1 cellular context compared by ENCODE assay signal in genomic region chr11:65961267-65962135, GRCh38.
TF ChIP-seq lines count a peak whose summit lies in the region.

Gene SART1 (plus strand): TSS chr11:65961734. CDS start chr11:65961781, 47 bp downstream.

TF ChIP-seq in K562, 482 proteins besides CTCF, POLR2A, EP300 and RAD21 (continued from another document and continues in another):
- TF ChIP-seq, protein P1, sequence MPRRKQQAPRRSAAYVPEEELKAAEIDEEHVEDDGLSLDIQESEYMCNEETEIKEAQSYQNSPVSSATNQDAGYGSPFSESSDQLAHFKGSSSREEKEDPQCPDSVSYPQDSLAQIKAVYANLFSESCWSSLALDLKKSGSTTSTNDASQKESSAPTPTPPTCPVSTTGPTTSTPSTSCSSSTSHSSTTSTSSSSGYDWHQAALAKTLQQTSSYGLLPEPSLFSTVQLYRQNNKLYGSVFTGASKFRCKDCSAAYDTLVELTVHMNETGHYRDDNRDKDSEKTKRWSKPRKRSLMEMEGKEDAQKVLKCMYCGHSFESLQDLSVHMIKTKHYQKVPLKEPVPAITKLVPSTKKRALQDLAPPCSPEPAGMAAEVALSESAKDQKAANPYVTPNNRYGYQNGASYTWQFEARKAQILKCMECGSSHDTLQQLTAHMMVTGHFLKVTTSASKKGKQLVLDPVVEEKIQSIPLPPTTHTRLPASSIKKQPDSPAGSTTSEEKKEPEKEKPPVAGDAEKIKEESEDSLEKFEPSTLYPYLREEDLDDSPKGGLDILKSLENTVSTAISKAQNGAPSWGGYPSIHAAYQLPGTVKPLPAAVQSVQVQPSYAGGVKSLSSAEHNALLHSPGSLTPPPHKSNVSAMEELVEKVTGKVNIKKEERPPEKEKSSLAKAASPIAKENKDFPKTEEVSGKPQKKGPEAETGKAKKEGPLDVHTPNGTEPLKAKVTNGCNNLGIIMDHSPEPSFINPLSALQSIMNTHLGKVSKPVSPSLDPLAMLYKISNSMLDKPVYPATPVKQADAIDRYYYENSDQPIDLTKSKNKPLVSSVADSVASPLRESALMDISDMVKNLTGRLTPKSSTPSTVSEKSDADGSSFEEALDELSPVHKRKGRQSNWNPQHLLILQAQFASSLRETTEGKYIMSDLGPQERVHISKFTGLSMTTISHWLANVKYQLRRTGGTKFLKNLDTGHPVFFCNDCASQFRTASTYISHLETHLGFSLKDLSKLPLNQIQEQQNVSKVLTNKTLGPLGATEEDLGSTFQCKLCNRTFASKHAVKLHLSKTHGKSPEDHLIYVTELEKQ (CRISPR knock-in tag; IDR thresholded peaks at IDR 0.05), result no peak
- TF ChIP-seq ZNF766 (CRISPR knock-in tag; conservative IDR thresholded peaks at IDR 0.05) (no peak; the same call in 1 of the 2 replicates), SLC30A9 (CRISPR knock-in tag; IDR thresholded peaks at IDR 0.05) (no peak), SFPQ (IDR thresholded peaks at IDR 0.05; ENCODE audit: low read depth, low read length) (no peak), CBFB (CRISPR knock-in tag; IDR thresholded peaks at IDR 0.05) (no peak), FOXP4 (CRISPR knock-in tag; IDR thresholded peaks at IDR 0.05; ENCODE audit: borderline replicate concordance) (no peak), CBX1 (IDR thresholded peaks at IDR 0.05; ENCODE audit: low read depth) (no peak), THAP7 (CRISPR knock-in tag; IDR thresholded peaks at IDR 0.05) (no peak), HNRNPUL1 (IDR thresholded peaks at IDR 0.05; ENCODE audit: low read length) (no peak), ZSCAN29 (IDR thresholded peaks at IDR 0.05) (no peak), NFYB (IDR thresholded peaks at IDR 0.05; ENCODE audit: extremely low read depth, insufficient read length) (no peak), ARID1B (IDR thresholded peaks at IDR 0.05) (0 out of 2 replicates have a peak, but pooled peaks have one; percentile 20), HINFP (tag; conservative IDR thresholded peaks at IDR 0.05; ENCODE audit: low read depth) (no peak), ZNF174 (CRISPR knock-in tag; IDR thresholded peaks at IDR 0.05) (no peak), GTF2E2 (tag; IDR thresholded peaks at IDR 0.05) (peak; percentile 86), KDM1A (IDR thresholded peaks at IDR 0.05) (no peak), ETS2 (tag; IDR thresholded peaks at IDR 0.05; ENCODE audit: borderline replicate concordance, poor library complexity, severe bottlenecking) (no peak), MYC (IDR thresholded peaks at IDR 0.05; ENCODE audit: low read depth, low read length) (peak; percentile 67), MYC (CRISPR knock-in tag; IDR thresholded peaks at IDR 0.05; ENCODE audit: borderline replicate concordance, low read depth) (peak; percentile 75; the same call in 1 of the 2 replicates), ZNF511 (CRISPR knock-in tag; IDR thresholded peaks at IDR 0.05) (peak; percentile 39; the same call in 1 of the 2 replicates), ZNF699 (CRISPR knock-in tag; IDR thresholded peaks at IDR 0.05; ENCODE audit: insufficient replicate concordance) (no peak), XRCC4 (IDR thresholded peaks at IDR 0.05; ENCODE audit: extremely low read depth, insufficient read depth, insufficient read length) (no peak), CBX8 (IDR thresholded peaks at IDR 0.05; ENCODE audit: borderline replicate concordance, extremely low read depth, low read depth, low read length, poor library complexity, severe bottlenecking) (no peak), POLR2G (IDR thresholded peaks at IDR 0.05; ENCODE audit: low read depth, low read length) (peak; percentile 98), BACH1 (tag; IDR thresholded peaks at IDR 0.05) (no peak), ZNF780A (CRISPR knock-in tag; IDR thresholded peaks at IDR 0.05) (no peak), TFAM (CRISPR knock-in tag; conservative IDR thresholded peaks at IDR 0.05) (no peak), PCBP1 (IDR thresholded peaks at IDR 0.05; ENCODE audit: low read depth, low read length, poor library complexity, severe bottlenecking) (peak; percentile 66), REST (CRISPR knock-in tag; IDR thresholded peaks at IDR 0.05; ENCODE audit: low read depth) (no peak; the same call in 1 of the 2 replicates), NR2F6 (CRISPR knock-in tag; IDR thresholded peaks at IDR 0.05) (no peak), SIN3B (IDR thresholded peaks at IDR 0.05; ENCODE audit: low read depth) (peak; percentile 93), HIVEP1 (CRISPR knock-in tag; IDR thresholded peaks at IDR 0.05) (no peak), POU5F1 (IDR thresholded peaks at IDR 0.05; ENCODE audit: borderline replicate concordance, low read depth, low read length, partially characterized antibody) (peak; percentile 9), KLF6 (CRISPR knock-in tag; IDR thresholded peaks at IDR 0.05; ENCODE audit: borderline replicate concordance) (no peak)
- TF ChIP-seq, protein P2, sequence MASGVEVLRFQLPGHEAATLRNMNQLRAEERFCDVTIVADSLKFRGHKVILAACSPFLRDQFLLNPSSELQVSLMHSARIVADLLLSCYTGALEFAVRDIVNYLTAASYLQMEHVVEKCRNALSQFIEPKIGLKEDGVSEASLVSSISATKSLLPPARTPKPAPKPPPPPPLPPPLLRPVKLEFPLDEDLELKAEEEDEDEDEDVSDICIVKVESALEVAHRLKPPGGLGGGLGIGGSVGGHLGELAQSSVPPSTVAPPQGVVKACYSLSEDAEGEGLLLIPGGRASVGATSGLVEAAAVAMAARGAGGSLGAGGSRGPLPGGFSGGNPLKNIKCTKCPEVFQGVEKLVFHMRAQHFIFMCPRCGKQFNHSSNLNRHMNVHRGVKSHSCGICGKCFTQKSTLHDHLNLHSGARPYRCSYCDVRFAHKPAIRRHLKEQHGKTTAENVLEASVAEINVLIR (CRISPR knock-in tag; IDR thresholded peaks at IDR 0.05), result peak; percentile 30; the same call in 1 of the 2 replicates
- TF ChIP-seq, protein P3, sequence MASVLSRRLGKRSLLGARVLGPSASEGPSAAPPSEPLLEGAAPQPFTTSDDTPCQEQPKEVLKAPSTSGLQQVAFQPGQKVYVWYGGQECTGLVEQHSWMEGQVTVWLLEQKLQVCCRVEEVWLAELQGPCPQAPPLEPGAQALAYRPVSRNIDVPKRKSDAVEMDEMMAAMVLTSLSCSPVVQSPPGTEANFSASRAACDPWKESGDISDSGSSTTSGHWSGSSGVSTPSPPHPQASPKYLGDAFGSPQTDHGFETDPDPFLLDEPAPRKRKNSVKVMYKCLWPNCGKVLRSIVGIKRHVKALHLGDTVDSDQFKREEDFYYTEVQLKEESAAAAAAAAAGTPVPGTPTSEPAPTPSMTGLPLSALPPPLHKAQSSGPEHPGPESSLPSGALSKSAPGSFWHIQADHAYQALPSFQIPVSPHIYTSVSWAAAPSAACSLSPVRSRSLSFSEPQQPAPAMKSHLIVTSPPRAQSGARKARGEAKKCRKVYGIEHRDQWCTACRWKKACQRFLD (CRISPR knock-in tag; IDR thresholded peaks at IDR 0.05), result peak; percentile 63; the same call in 1 of the 2 replicates
- TF ChIP-seq, protein P4, sequence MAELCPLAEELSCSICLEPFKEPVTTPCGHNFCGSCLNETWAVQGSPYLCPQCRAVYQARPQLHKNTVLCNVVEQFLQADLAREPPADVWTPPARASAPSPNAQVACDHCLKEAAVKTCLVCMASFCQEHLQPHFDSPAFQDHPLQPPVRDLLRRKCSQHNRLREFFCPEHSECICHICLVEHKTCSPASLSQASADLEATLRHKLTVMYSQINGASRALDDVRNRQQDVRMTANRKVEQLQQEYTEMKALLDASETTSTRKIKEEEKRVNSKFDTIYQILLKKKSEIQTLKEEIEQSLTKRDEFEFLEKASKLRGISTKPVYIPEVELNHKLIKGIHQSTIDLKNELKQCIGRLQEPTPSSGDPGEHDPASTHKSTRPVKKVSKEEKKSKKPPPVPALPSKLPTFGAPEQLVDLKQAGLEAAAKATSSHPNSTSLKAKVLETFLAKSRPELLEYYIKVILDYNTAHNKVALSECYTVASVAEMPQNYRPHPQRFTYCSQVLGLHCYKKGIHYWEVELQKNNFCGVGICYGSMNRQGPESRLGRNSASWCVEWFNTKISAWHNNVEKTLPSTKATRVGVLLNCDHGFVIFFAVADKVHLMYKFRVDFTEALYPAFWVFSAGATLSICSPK (IDR thresholded peaks at IDR 0.05; ENCODE audit: borderline replicate concordance), result peak; percentile 83; the same call in 1 of the 2 replicates
- TF ChIP-seq, protein P5, sequence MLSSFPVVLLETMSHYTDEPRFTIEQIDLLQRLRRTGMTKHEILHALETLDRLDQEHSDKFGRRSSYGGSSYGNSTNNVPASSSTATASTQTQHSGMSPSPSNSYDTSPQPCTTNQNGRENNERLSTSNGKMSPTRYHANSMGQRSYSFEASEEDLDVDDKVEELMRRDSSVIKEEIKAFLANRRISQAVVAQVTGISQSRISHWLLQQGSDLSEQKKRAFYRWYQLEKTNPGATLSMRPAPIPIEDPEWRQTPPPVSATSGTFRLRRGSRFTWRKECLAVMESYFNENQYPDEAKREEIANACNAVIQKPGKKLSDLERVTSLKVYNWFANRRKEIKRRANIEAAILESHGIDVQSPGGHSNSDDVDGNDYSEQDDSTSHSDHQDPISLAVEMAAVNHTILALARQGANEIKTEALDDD (IDR thresholded peaks at IDR 0.05), result no peak
- TF ChIP-seq, protein P6, sequence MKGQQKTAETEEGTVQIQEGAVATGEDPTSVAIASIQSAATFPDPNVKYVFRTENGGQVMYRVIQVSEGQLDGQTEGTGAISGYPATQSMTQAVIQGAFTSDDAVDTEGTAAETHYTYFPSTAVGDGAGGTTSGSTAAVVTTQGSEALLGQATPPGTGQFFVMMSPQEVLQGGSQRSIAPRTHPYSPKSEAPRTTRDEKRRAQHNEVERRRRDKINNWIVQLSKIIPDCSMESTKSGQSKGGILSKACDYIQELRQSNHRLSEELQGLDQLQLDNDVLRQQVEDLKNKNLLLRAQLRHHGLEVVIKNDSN (CRISPR knock-in tag; IDR thresholded peaks at IDR 0.05), result no peak
